ENCODE assay signal across 13 cellular contexts in the genomic region with DNA sequence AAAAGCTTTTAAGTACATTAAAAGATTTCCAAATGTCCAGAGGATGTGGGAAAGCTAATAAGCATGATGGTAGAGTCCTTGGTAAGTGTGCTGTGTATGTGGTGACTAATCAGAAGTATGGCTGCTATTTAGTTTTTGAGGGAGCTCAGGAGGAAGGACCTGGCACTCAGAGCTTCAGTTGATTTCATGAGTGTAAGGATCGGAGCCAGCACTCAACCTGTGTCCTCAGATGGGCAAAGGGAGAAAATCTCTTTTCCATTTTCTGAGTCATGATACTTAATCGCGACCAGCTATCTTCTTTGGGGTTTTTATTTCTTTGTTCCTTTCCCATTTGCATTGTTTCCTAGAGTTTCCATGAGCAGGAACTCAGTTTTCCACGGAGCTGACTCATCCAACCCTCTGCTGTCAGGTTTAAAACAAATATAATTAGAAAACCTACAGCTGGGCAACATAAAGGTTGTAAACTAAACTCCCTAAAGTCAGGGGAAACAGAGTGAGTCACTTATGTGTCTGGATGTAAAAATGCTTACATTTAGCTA.
DNase-seq lines count a peak whose midpoint lies in the region; ATAC-seq and TF ChIP-seq lines count a peak whose summit lies in the region.
"Had no signal": no experiment of that assay in that cellular context is flagged by ENCODE, and none has a peak within 500 bp of the region (broad histone marks: within the 10 kb centered on the region; RNA-seq: fewer than 3 reads in every experiment).

No MANE protein-coding gene starts in this region.

- no peak overlapping the region for H3K4me3 Mint-ChIP-seq in stimulated activated naive CD8-positive, alpha-beta T cell treated with anti-CD3 and anti-CD28 coated beads, Interleukin-15, Interleukin-2, amounts not matched to agents 100 ng/mL and 50 ng/mL, for 24 hours
- H3K4me3 Mint-ChIP-seq: T-helper 2 cell treated with Interferon-gamma antibody and Interleukin-4, amounts not matched to agents 5 μg/mL and 100 μg/mL, for 36 hours had no signal

- H3K4me3 ChIP-seq in fibroblast of villous mesenchyme (ENCODE audit: low read depth, low read length), result peak overlapping the region; percentile 10
- H3K4me3 ChIP-seq: GM12878 had no signal

- H3K9me3 Mint-ChIP-seq in stimulated activated naive CD8-positive, alpha-beta T cell treated with anti-CD3 and anti-CD28 coated beads, Interleukin-15, Interleukin-2, amounts not matched to agents 100 ng/mL and 50 ng/mL, for 24 hours, result no peaks in the 10 kb centered on the region
- H3K9me3 Mint-ChIP-seq: T-helper 2 cell treated with Interferon-gamma antibody and Interleukin-4, amounts not matched to agents 5 μg/mL and 100 μg/mL, for 36 hours had no signal

- peak overlapping the region; percentile 71 for H3K27ac Mint-ChIP-seq in stimulated activated naive CD8-positive, alpha-beta T cell treated with anti-CD3 and anti-CD28 coated beads, Interleukin-15, Interleukin-2, amounts not matched to agents 100 ng/mL and 50 ng/mL, for 24 hours
- H3K27ac Mint-ChIP-seq: T-helper 2 cell treated with Interferon-gamma antibody and Interleukin-4, amounts not matched to agents 5 μg/mL and 100 μg/mL, for 36 hours had no signal

- ATAC-seq in SK-N-SH treated with all-trans-retinoic acid at 6 μM for 48 hours, result peak; percentile 96
- no peak for ATAC-seq in GM19324 (IDR thresholded peaks at IDR 0.05; ENCODE audit: low FRiP score, unreplicated experiment)
- ATAC-seq: GM12878 had no signal

- no peaks in the 10 kb centered on the region for H3K27me3 Mint-ChIP-seq in stimulated activated naive CD8-positive, alpha-beta T cell treated with anti-CD3 and anti-CD28 coated beads, Interleukin-15, Interleukin-2, amounts not matched to agents 100 ng/mL and 50 ng/mL, for 24 hours

- H3K4me1 Mint-ChIP-seq in stimulated activated naive CD8-positive, alpha-beta T cell treated with anti-CD3 and anti-CD28 coated beads, Interleukin-15, Interleukin-2, amounts not matched to agents 100 ng/mL and 50 ng/mL, for 24 hours (ENCODE audit: low read depth), result peaks cover 19% of the 10 kb centered on the region

- no peak for TF ChIP-seq CTCF in fibroblast of villous mesenchyme (IDR thresholded peaks at IDR 0.05; ENCODE audit: insufficient read depth, low read depth, low read length)

- peaks cover 36% of the 10 kb centered on the region for H3K36me3 Mint-ChIP-seq in stimulated activated naive CD8-positive, alpha-beta T cell treated with anti-CD3 and anti-CD28 coated beads, Interleukin-15, Interleukin-2, amounts not matched to agents 100 ng/mL and 50 ng/mL, for 24 hours (ENCODE audit: low read depth)

- DNase-seq in NCI-H82 treated with DMSO at 0.1 percent for 48 hours (lab: John Stamatoyannopoulos, UW; ENCODE audit: unreplicated experiment) (peak; percentile 85), NCI-H82 (lab: John Stamatoyannopoulos, UW) (no peak), fibroblast of villous mesenchyme (ENCODE audit: low read depth) (peak; percentile 88), DMS 273 treated with DMSO at 0.1 percent for 48 hours (lab: John Stamatoyannopoulos, UW) (no peak), germinal center (ENCODE audit: low spot score) (no peak)
- DNase-seq: GOT3, midbrain, NCI-H2081 treated with DMSO at 0.1 percent for 48 hours had no signal

TF ChIP-seq in SK-N-SH treated with all-trans-retinoic acid at 6 μM for 48 hours, 23 proteins besides CTCF, POLR2A, EP300 and RAD21:
- TF ChIP-seq GLIS3 (CRISPR knock-in tag; IDR thresholded peaks at IDR 0.05) (no peak), ZNF8 (CRISPR knock-in tag; IDR thresholded peaks at IDR 0.05) (no peak), ISL1 (CRISPR knock-in tag; IDR thresholded peaks at IDR 0.05) (peak; percentile 58), RARB (CRISPR knock-in tag; IDR thresholded peaks at IDR 0.05) (no peak), ZFP30 (CRISPR knock-in tag; IDR thresholded peaks at IDR 0.05) (no peak)

Comparison
In these comparisons a context has a peak if more than half of its experiments do, and no peak if none do; other contexts are left out.
1. DNase-seq: peak in NCI-H82 treated with DMSO at 0.1 percent for 48 hours (single experiment) and fibroblast of villous mesenchyme (single experiment); none in NCI-H82 (single experiment), DMS 273 treated with DMSO at 0.1 percent for 48 hours (single experiment) and germinal center (single experiment).